Comparison of ENCODE assay signal across 9 cellular contexts in the genomic region with DNA sequence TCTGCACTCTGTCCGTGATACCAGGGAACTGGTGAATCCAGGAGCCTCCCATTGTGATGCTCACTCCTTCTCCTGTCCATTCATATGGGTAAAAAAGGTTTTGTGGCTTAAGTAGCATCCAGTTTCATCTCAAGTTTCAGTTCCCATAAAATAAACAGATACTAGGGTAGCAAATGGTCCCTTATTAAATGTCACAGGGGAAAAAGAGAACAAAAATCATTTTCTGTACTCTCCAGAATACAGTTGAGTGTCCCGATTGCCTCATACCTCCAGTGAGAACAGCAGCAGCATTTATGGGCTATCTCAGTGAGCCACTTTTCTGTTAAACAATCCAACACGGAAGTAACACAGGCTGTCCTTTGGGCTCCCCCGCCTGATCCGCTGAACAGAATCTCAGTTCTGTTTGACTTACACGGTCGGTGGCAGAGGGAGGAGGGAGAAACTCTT.
DNase-seq lines count a peak whose midpoint lies in the region; ATAC-seq and TF ChIP-seq lines count a peak whose summit lies in the region.
"Had no signal": no experiment of that assay in that cellular context is flagged by ENCODE, and none has a peak within 500 bp of the region (broad histone marks: within the 10 kb centered on the region; RNA-seq: fewer than 3 reads in every experiment).

No MANE protein-coding gene starts in this region.

- H3K4me1 Mint-ChIP-seq in activated T-cell treated with anti-CD3 and anti-CD28 coated beads, Interleukin-2, amount 50 U/mL, for 4 hours (ENCODE audit: low read depth) = peaks cover 96% of the 10 kb centered on the region

- CTCF ChIA-PET in A673 (lab: Charles Lee) = no interaction called here

- H3K4me3 ChIP-seq in A673 (ENCODE audit: low read depth, low read length, poor library complexity, severe bottlenecking) = no peak overlapping the region

- no TSS peak for BruUV-seq in A673 (replicated peaks; lab: Mats Ljungman, UMichigan)

- peaks cover 71% of the 10 kb centered on the region for H3K36me3 Mint-ChIP-seq in activated T-cell treated with anti-CD3 and anti-CD28 coated beads, Interleukin-2, amount 50 U/mL, for 4 hours (ENCODE audit: insufficient read depth)

- H3K9me3 ChIP-seq in A673 (ENCODE audit: low read depth, low read length, poor library complexity, severe bottlenecking) = no peaks in the 10 kb centered on the region

- TF ChIP-seq CTCF in A673 (conservative IDR thresholded peaks at IDR 0.05; ENCODE audit: low read depth, low read length) = no peak

- POLR2A ChIA-PET in A673 (lab: Charles Lee; ENCODE audit: low non-redundant PET) = no interaction called here

- H3K4me1 ChIP-seq in A673 (ENCODE audit: insufficient read depth, low read length, poor library complexity, severe bottlenecking) = no peaks in the 10 kb centered on the region

- peak overlapping the region; percentile 20 for H3K4me3 Mint-ChIP-seq in activated T-cell treated with anti-CD3 and anti-CD28 coated beads, Interleukin-2, amount 50 U/mL, for 4 hours

- no peaks in the 10 kb centered on the region for H3K27me3 Mint-ChIP-seq in activated T-cell treated with anti-CD3 and anti-CD28 coated beads, Interleukin-2, amount 50 U/mL, for 4 hours (ENCODE audit: low read depth)

- no peaks in the 10 kb centered on the region for H3K36me3 ChIP-seq in A673 (ENCODE audit: insufficient read depth, low read length, poor library complexity, severe bottlenecking)

- no peak overlapping the region for H3K27ac ChIP-seq in A673 (ENCODE audit: low read depth, low read length, poor library complexity, severe bottlenecking)
- H3K27ac ChIP-seq: C4-2B had no signal

- ATAC-seq in activated T-cell treated with anti-CD3 and anti-CD28 coated beads, Interleukin-2, amount 50 U/mL, for 4 hours = no peak
- peak; percentile 86 for ATAC-seq in HG02938 (IDR thresholded peaks at IDR 0.05; ENCODE audit: unreplicated experiment)

- H3K9me3 Mint-ChIP-seq in activated T-cell treated with anti-CD3 and anti-CD28 coated beads, Interleukin-2, amount 50 U/mL, for 4 hours = no peaks in the 10 kb centered on the region

- peaks cover 49% of the 10 kb centered on the region for H3K27me3 ChIP-seq in A673 (replicated peaks; ENCODE audit: insufficient read depth, low read depth, low read length, poor library complexity)

- DNase-seq in activated T-cell treated with anti-CD3 and anti-CD28 coated beads, Interleukin-2, amount 50 U/mL, for 4 hours = no peak
- no peak for DNase-seq in activated T-cell treated with anti-CD3 and anti-CD28 coated beads for 4 hours
- peak; percentile 17 for DNase-seq in RPMI8226
- peak; percentile 51 for DNase-seq in left kidney (ENCODE audit: low read depth, low spot score)
- DNase-seq in A673 (ENCODE audit: low spot score) = no peak
- no peak for DNase-seq in 8988T
- no peak for DNase-seq in DMS53 (lab: John Stamatoyannopoulos, UW)

- intact Hi-C loops in A673 (cut with micrococcal nuclease; ENCODE audit: unreplicated experiment) = no loop called here

Comparison
In these comparisons a context has a peak if more than half of its experiments do, and no peak if none do; other contexts are left out.
1. DNase-seq: peak in RPMI8226 (single experiment) and left kidney (single experiment); none in activated T-cell treated with anti-CD3 and anti-CD28 coated beads, Interleukin-2, amount 50 U/mL, for 4 hours (single experiment), activated T-cell treated with anti-CD3 and anti-CD28 coated beads for 4 hours (single experiment), A673 (single experiment), 8988T (single experiment) and DMS53 (single experiment).